ENCODE assay signal across 8 cellular contexts in the genomic region with DNA sequence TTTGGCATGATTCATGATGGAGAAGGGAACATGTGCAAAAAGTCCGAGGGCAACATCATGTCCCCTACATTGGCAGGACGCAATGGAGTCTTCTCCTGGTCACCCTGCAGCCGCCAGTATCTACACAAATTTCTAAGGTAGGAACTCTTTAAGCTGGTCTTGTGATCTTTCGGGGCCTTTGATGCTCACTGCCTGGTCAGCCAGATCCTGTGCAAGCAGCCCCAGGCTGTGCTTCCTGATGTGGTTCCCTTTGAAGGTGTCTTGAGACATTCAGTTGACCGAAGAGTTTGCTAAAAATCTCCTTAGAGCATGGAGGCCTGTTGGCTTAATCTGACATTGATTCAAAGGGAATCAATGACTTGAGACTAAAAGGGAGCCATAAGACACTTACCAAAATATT.
"Had no signal": no experiment of that assay in that cellular context is flagged by ENCODE, and none has a peak within 500 bp of the region (broad histone marks: within the 10 kb centered on the region; RNA-seq: fewer than 3 reads in every experiment).

No MANE protein-coding gene starts in this region.

- H2AFZ ChIP-seq: GM23248 had no signal

- H3K4me3 Mint-ChIP-seq: H9, HFFc6 had no signal

- H3K36me3 ChIP-seq: HAP-1 had no signal

- H3K27ac ChIP-seq: GM23248 had no signal

- DNase-seq: GOT3, H7, H9, HCEC 1CT, HFFc6 had no signal

- H3K4me1 ChIP-seq: HAP-1 had no signal

- ATAC-seq: HCT116 had no signal

- H3K9me3 ChIP-seq: HAP-1 had no signal

- H3K4me3 ChIP-seq: GM23248, HAP-1 had no signal

- H3K9ac ChIP-seq: GM23248 had no signal

- H3K27ac Mint-ChIP-seq: H9, HFFc6 had no signal
